8 cellular contexts compared by ENCODE assay signal in the genomic region with DNA sequence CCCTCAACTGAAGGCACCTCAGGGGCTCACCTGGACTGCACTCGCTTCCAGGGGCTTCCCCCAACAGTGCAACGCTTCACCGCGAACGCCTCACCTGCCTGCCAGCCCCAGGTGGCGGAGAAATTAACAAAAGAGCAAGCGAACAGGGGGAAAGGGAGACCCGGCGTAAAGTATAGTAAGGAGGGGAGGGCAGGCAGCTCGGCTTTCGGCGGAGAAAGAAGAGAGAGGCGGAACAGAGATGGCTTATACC. TPM values are rescaled to one million over a fixed set of nuclear protein-coding genes. Genes with fewer than 3 reads are reported as not detected.
DNase-seq lines count a peak whose midpoint lies in the region; TF ChIP-seq lines count a peak whose summit lies in the region.

No MANE protein-coding gene starts in this region.

- intact Hi-C loops in cardiac septum (cut with DNase I) (loop anchor here (5.0 to 10.0 kb wide), 3 partner anchors 40 to 318 kb away; no protein-coding TSS in a partner anchor), posterior vena cava (cut with DNase I) (loop anchor here (5.0 to 10.0 kb wide), 3 partner anchors 92 to 678 kb away; partner anchors contain the start of gene OPA1 (in 1 of the 2))

- DNase-seq in cardiac muscle cell (ENCODE audit: low read depth in 1 of 2, low spot score in 1 of 2) (no peak), cardiac septum (ENCODE audit: low spot score) (no peak), NCI-H1105 (lab: John Stamatoyannopoulos, UW) (peak; percentile 86), caudate nucleus (lab: John Stamatoyannopoulos, UW) (peak in 14 of 61 donors; percentile 24 to 73 (median 58)), hippocampal formation (lab: John Stamatoyannopoulos, UW) (no peak), posterior vena cava (ENCODE audit: low spot score) (no peak), NOMO-1 treated with dmso at 0.1 percent for 144 hours (lab: John Stamatoyannopoulos, UW; ENCODE audit: unreplicated experiment) (no peak)

- H3K4me1 ChIP-seq in cardiac muscle cell (ENCODE audit: low read depth) (no peaks in the 10 kb centered on the region), muscle layer of colon (ENCODE audit: insufficient read depth, low read length) (peaks cover 20% of the 10 kb centered on the region)

- H3K27me3 ChIP-seq in cardiac muscle cell (peaks cover 51% of the 10 kb centered on the region), muscle layer of colon (ENCODE audit: control insufficient read depth in 1 of 2, insufficient read depth in 2 of 2, low read length in 2 of 2) (no peaks in the 10 kb centered on the region)

- no peak for TF ChIP-seq CTCF in cardiac muscle cell (IDR thresholded peaks at IDR 0.05; ENCODE audit: low read depth, low read length)

- H3K9me3 ChIP-seq in cardiac muscle cell (ENCODE audit: low read depth) (no peaks in the 10 kb centered on the region), muscle layer of colon (ENCODE audit: low read length) (no peaks in the 10 kb centered on the region)

- H3K27ac ChIP-seq in cardiac muscle cell = no peak overlapping the region
- peak overlapping the region; percentile 88 for H3K27ac ChIP-seq in caudate nucleus (ENCODE audit: low read depth, low read length)
- H3K27ac ChIP-seq in muscle layer of colon (ENCODE audit: low read depth, low read length) = peak overlapping the region; percentile 95

- H3K4me3 ChIP-seq in cardiac muscle cell (peak overlapping the region; percentile 80), muscle layer of colon (ENCODE audit: low read depth in 1 of 2, low read length in 2 of 2) (peak overlapping the region; percentile 89 to 90)

- H3K9ac ChIP-seq in muscle layer of colon (ENCODE audit: low read length) = peak overlapping the region; percentile 59

- H3K36me3 ChIP-seq in cardiac muscle cell = no peaks in the 10 kb centered on the region
- no peaks in the 10 kb centered on the region for H3K36me3 ChIP-seq in muscle layer of colon (ENCODE audit: insufficient read depth, low read length)

RNA-seq across cellular contexts. Expression of gene MB21D2, which starts 0.5 kb away (rescaled TPM):
- 4.0 and 6.7 TPM in 2 replicates for total RNA-seq in cardiac muscle cell
- 2.1 and 5.2 TPM in 2 replicates for polyA plus RNA-seq in cardiac muscle cell
- 3.2 TPM for total RNA-seq in cardiac septum
- 1 to 10 TPM; 5.2 to 6.3 TPM for total RNA-seq in posterior vena cava
